In genomic region chr15:90756916-90757315, GRCh38 we compare ENCODE assay signal across 12 cellular contexts.
"Had no signal": no experiment of that assay in that cellular context is flagged by ENCODE, and none has a peak within 500 bp of the region (broad histone marks: within the 10 kb centered on the region; RNA-seq: fewer than 3 reads in every experiment).

No MANE protein-coding gene starts in this region.

- H3K9me3 ChIP-seq: esophagus squamous epithelium, lower lobe of right lung, tibial nerve had no signal

- H3K36me3 ChIP-seq: esophagus squamous epithelium, lower lobe of right lung, tibial nerve had no signal

- H3K4me1 ChIP-seq: esophagus squamous epithelium had no signal

- DNase-seq: amniotic stem cell; esophagus squamous epithelium; foreskin fibroblast; immature natural killer cell; left cardiac atrium; lower lobe of right lung; naive thymus-derived CD8-positive, alpha-beta T cell; stimulated activated CD4-positive, alpha-beta T cell treated with anti-CD3 and anti-CD28 coated beads, Interleukin-15, amount 100 ng/mL, for 24 hours; stimulated activated CD4-positive, alpha-beta T cell treated with anti-CD3 and anti-CD28 coated beads, Interleukin-4, amount 100 ng/mL, for 24 hours had no signal

- ATAC-seq: lower lobe of right lung; naive thymus-derived CD8-positive, alpha-beta T cell; Right ventricle myocardium inferior had no signal

- H3K4me3 ChIP-seq: esophagus squamous epithelium, lower lobe of right lung, SK-N-MC, tibial nerve had no signal

- H3K27ac ChIP-seq: esophagus squamous epithelium, lower lobe of right lung, SK-N-MC had no signal

- H3K27me3 ChIP-seq: esophagus squamous epithelium, tibial nerve had no signal
